ENCODE assay signal across 8 cellular contexts in the genomic region with DNA sequence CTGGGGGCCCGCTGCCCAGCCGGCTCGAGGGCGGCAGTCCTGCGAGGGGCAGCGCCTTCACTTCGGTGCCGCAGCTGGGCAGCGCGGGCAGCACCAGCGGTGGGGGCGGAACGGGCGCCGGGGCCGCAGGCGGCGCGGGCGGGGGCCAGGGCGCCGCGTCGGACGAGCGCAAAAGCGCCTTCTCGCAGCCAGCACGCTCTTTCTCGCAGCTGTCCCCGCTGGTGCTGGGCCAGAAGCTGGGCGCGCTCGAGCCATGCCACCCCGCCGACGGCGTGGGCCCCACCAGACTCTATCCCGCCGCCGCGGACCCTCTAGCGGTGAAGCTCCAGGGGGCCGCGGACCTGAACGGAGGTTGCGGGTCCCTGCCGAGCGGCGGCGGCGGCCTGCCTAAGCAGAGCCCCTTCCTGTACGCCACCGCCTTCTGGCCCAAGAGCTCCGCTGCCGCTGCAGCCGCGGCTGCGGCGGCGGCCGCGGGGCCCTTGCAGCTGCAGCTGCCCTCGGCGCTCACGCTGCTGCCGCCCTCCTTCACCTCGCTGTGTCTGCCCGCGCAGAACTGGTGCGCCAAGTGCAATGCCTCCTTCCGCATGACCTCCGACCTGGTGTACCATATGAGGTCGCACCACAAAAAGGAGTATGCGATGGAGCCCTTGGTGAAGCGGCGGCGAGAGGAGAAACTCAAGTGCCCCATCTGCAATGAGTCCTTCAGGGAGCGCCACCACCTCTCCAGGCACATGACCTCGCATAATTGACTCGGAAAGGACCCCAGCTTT. TPM values are rescaled to one million over a fixed set of nuclear protein-coding genes. Genes with fewer than 3 reads are reported as not detected.
A peak's percentile ranks its signal among the peaks of the same experiment; 100 is the strongest.
DNase-seq lines count a peak whose midpoint lies in the region; ATAC-seq, FAIRE-seq and TF ChIP-seq lines count a peak whose summit lies in the region.

No MANE protein-coding gene starts in this region.

- no peak overlapping the region for H3K27ac ChIP-seq in A673 (ENCODE audit: low read depth, low read length, poor library complexity, severe bottlenecking)

- no peaks in the 10 kb centered on the region for H3K36me3 ChIP-seq in A673 (ENCODE audit: insufficient read depth, low read length, poor library complexity, severe bottlenecking)

- peak overlapping the region; percentile 38 for H3K4me3 ChIP-seq in A673 (ENCODE audit: low read depth, low read length, poor library complexity, severe bottlenecking)

- no peak for FAIRE-seq in D721Med (lab: Jason Lieb, UNC)

- no TSS peak for BruUV-seq in A673 (replicated peaks; lab: Mats Ljungman, UMichigan)

- intact Hi-C loops in A673 (cut with micrococcal nuclease; ENCODE audit: unreplicated experiment): no loop called here

- CTCF ChIA-PET in A673 (lab: Charles Lee): interaction anchor here (0.6 kb wide), 1 partner anchor 10 kb away, joined by 3 read pairs; no protein-coding TSS in a partner anchor

- peak; percentile 70 for ATAC-seq in GM18873 (IDR thresholded peaks at IDR 0.05; ENCODE audit: low FRiP score, unreplicated experiment)
- peak; percentile 53 for ATAC-seq in HG03097 (IDR thresholded peaks at IDR 0.05; ENCODE audit: low FRiP score, unreplicated experiment)

- H3K27me3 ChIP-seq in A673 (replicated peaks; ENCODE audit: insufficient read depth, low read depth, low read length, poor library complexity): peaks cover 22% of the 10 kb centered on the region

- POLR2A ChIA-PET in A673 (lab: Charles Lee; ENCODE audit: low non-redundant PET): no interaction called here

- H3K9me3 ChIP-seq in A673 (ENCODE audit: low read depth, low read length, poor library complexity, severe bottlenecking): no peaks in the 10 kb centered on the region

- TF ChIP-seq CTCF in A673 (conservative IDR thresholded peaks at IDR 0.05; ENCODE audit: low read depth, low read length) (no peak), D721Med (IDR thresholded peaks at IDR 0.05; ENCODE audit: insufficient read depth, missing control alignments) (no peak)

- DNase-seq in A673 (ENCODE audit: low spot score) (no peak), SKM-1 treated with dmso at 0.1 percent for 144 hours (lab: John Stamatoyannopoulos, UW; ENCODE audit: unreplicated experiment) (peak; percentile 32), astrocyte of the hippocampus (ENCODE audit: low read depth, low spot score) (peak; percentile 63), iPS-NIHi7 (ENCODE audit: extremely low spot score) (peak; percentile 48), D721Med (ENCODE audit: insufficient read length, low spot score) (no peak)
- peak in 2 of 3 donors; percentile 28 to 29 for DNase-seq in stimulated activated CD4-positive, alpha-beta T cell treated with anti-CD3 and anti-CD28 coated beads, TNF-alpha, amount 100 ng/mL, for 1 hour (ENCODE audit: low read depth in 3 of 3, low spot score in 1 of 3)

- no peaks in the 10 kb centered on the region for H3K4me1 ChIP-seq in A673 (ENCODE audit: insufficient read depth, low read length, poor library complexity, severe bottlenecking)

RNA-seq across cellular contexts. Expression of a gene that starts 5.7 kb away (rescaled TPM):
- total RNA-seq in A673 (2021): 0.09 TPM in 1 of 2 replicates, not detected in the other

Comparison
In these comparisons a context has a peak if more than half of its experiments do, and no peak if none do; other contexts are left out.
1. DNase-seq: peak in SKM-1 treated with dmso at 0.1 percent for 144 hours (single experiment), astrocyte of the hippocampus (single experiment), iPS-NIHi7 (single experiment) and stimulated activated CD4-positive, alpha-beta T cell treated with anti-CD3 and anti-CD28 coated beads, TNF-alpha, amount 100 ng/mL, for 1 hour (2 of 3); none in A673 (single experiment) and D721Med (single experiment).